ENCODE assay signal across 14 cellular contexts in the genomic region with DNA sequence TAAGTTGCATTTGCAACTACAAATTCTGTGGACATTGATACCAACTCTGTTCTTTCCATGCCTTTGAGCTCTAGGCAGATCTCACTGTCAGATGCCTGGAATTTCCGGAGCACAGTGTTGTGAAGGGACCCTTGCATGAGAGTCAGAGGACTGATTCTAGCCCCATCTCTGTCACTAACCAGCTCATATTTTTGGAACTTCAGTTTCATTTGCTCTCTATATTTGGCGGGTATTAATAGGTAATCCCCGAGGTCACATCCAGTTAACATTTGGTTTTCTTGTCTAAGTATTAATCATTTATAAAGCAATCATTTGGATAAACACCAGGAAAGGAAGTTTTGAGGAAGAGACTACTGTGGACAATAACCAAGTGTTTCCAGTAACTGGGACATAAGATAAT.
A peak's percentile ranks its signal among the peaks of the same experiment; 100 is the strongest.
DNase-seq lines count a peak whose midpoint lies in the region; ATAC-seq, FAIRE-seq and TF ChIP-seq lines count a peak whose summit lies in the region.
"Had no signal": no experiment of that assay in that cellular context is flagged by ENCODE, and none has a peak within 500 bp of the region (broad histone marks: within the 10 kb centered on the region; RNA-seq: fewer than 3 reads in every experiment).

No MANE protein-coding gene starts in this region.

- no peaks in the 10 kb centered on the region for H3F3A ChIP-seq in GM23338 (replicated peaks; ENCODE audit: low read depth)

- H3K27me3 ChIP-seq in GM23338 (ENCODE audit: insufficient read depth) (no peaks in the 10 kb centered on the region), HUES48 (ENCODE audit: control insufficient read depth, insufficient read depth, low read length) (no peaks in the 10 kb centered on the region), spleen (replicated peaks in 1 of 7) (no peaks in the 10 kb centered on the region)
- H3K27me3 ChIP-seq: uterus had no signal

- H3K27ac Mint-ChIP-seq in GM23338: peak overlapping the region; percentile 34; the same call in 1 of the 2 replicates
- no peak overlapping the region for H3K27ac Mint-ChIP-seq in mesothelial cell of epicardium
- H3K27ac Mint-ChIP-seq: activated naive CD8-positive, alpha-beta T cell treated with anti-CD3 and anti-CD28 coated beads for 36 hours; dendritic cell treated with granulocyte-macrophage colony-stimulating factor and Interleukin-4, amounts not matched to agents 40 ng/mL and 50 ng/mL, for 4 days; stimulated activated naive B cell treated with anti-CD40 and anti-IgM and Interleukin-4, amounts not matched to agents 10 μg/mL and 1 μg/mL and 100 μg/mL, for 72 hours had no signal

- H3K79me2 ChIP-seq in GM23338 (replicated peaks; ENCODE audit: insufficient read depth): no peaks in the 10 kb centered on the region

- intact Hi-C loops in spleen (cut with DNase I; ENCODE audit: low total_unique reads): no loop called here

- DNase-seq in GM18507 (ENCODE audit: extremely low spot score, insufficient read length, low read depth) (no peak), GM23338 (ENCODE audit: low spot score) (peak; percentile 11), iPS-NIHi7 (ENCODE audit: extremely low spot score) (peak; percentile 11), RKO (ENCODE audit: low spot score) (no peak), mesothelial cell of epicardium (ENCODE audit: low spot score in 2 of 2, unreplicated experiment in 2 of 2) (no peak), spleen (no peak)
- no peak for DNase-seq in NK-92 treated with Interleukin-12 subunit alpha and Interleukin-12 subunit beta, amount 100 ng/mL, for 24 hours (lab: John Stamatoyannopoulos, UW)
- DNase-seq: activated naive CD8-positive, alpha-beta T cell treated with anti-CD3 and anti-CD28 coated beads for 36 hours; SK-N-SH; stimulated activated CD4-positive, alpha-beta T cell treated with anti-CD3 and anti-CD28 coated beads, Interleukin-4, amount 100 ng/mL, for 4 hours; stimulated activated naive B cell treated with anti-CD40 and anti-IgM and Interleukin-4, amounts not matched to agents 10 μg/mL and 1 μg/mL and 100 μg/mL, for 72 hours; uterus had no signal

- H3K27ac ChIP-seq in GM23338 (ENCODE audit: low read depth) (no peak overlapping the region), HUES48 (ENCODE audit: low read depth, low read length) (peak overlapping the region; percentile 64), spleen (no peak overlapping the region)
- H3K27ac ChIP-seq: uterus had no signal

- H3K27me3 Mint-ChIP-seq in GM23338 (ENCODE audit: insufficient read depth, low read depth, poor library complexity): peaks cover 3% of the 10 kb centered on the region
- H3K27me3 Mint-ChIP-seq in mesothelial cell of epicardium (ENCODE audit: low read depth): no peaks in the 10 kb centered on the region
- H3K27me3 Mint-ChIP-seq: activated naive CD8-positive, alpha-beta T cell treated with anti-CD3 and anti-CD28 coated beads for 36 hours; dendritic cell treated with granulocyte-macrophage colony-stimulating factor and Interleukin-4, amounts not matched to agents 40 ng/mL and 50 ng/mL, for 4 days; stimulated activated naive B cell treated with anti-CD40 and anti-IgM and Interleukin-4, amounts not matched to agents 10 μg/mL and 1 μg/mL and 100 μg/mL, for 72 hours had no signal

- TF ChIP-seq POLR2A in spleen (IDR thresholded peaks at IDR 0.05): no peak

- no peaks in the 10 kb centered on the region for H3K9me3 ChIP-seq in HUES48 (ENCODE audit: control insufficient read depth, insufficient read depth, low read length)
- no peaks in the 10 kb centered on the region for H3K9me3 ChIP-seq in spleen
- H3K9me3 ChIP-seq: SK-N-SH, uterus had no signal

- peaks cover 11% of the 10 kb centered on the region for H3K4me1 Mint-ChIP-seq in GM23338
- no peaks in the 10 kb centered on the region for H3K4me1 Mint-ChIP-seq in mesothelial cell of epicardium
- H3K4me1 Mint-ChIP-seq: stimulated activated naive B cell treated with anti-CD40 and anti-IgM and Interleukin-4, amounts not matched to agents 10 μg/mL and 1 μg/mL and 100 μg/mL, for 72 hours had no signal

- H2AFZ ChIP-seq in GM23338: no peak overlapping the region

- H3K36me3 ChIP-seq in GM23338 (ENCODE audit: insufficient read depth) (no peaks in the 10 kb centered on the region), HUES48 (ENCODE audit: control insufficient read depth, insufficient read depth, low read length) (peaks cover 37% of the 10 kb centered on the region), spleen (peaks cover 0 to 50% (median 9%) of the 10 kb centered on the region in 6 donors)

- TF ChIP-seq CTCF in GM23338 (conservative IDR thresholded peaks at IDR 0.05; ENCODE audit: low read depth in 2 of 2): no peak
- no peak for TF ChIP-seq CTCF in mesothelial cell of epicardium (IDR thresholded peaks at IDR 0.05; ENCODE audit: unreplicated experiment)
- no peak for TF ChIP-seq CTCF in spleen (IDR thresholded peaks at IDR 0.05 in 8 of 11, conservative IDR thresholded peaks at IDR 0.05 in 3 of 11)

- H3K9me3 Mint-ChIP-seq in GM23338 (no peaks in the 10 kb centered on the region), mesothelial cell of epicardium (peaks cover 23% of the 10 kb centered on the region)
- H3K9me3 Mint-ChIP-seq: dendritic cell treated with granulocyte-macrophage colony-stimulating factor and Interleukin-4, amounts not matched to agents 40 ng/mL and 50 ng/mL, for 4 days; stimulated activated naive B cell treated with anti-CD40 and anti-IgM and Interleukin-4, amounts not matched to agents 10 μg/mL and 1 μg/mL and 100 μg/mL, for 72 hours had no signal

- H3K4me2 ChIP-seq in GM23338: no peak overlapping the region
- H3K4me2 ChIP-seq: SK-N-SH had no signal

- 83 to 97% (median 86%) methylated on average over 3 of the region's 3 CpGs for WGBS in spleen, 5 donors

- FAIRE-seq in GM18507 (lab: Jason Lieb, UNC): peak; percentile 36

- H3K4me3 Mint-ChIP-seq in GM23338 (no peak overlapping the region), mesothelial cell of epicardium (no peak overlapping the region)
- H3K4me3 Mint-ChIP-seq: activated naive CD8-positive, alpha-beta T cell treated with anti-CD3 and anti-CD28 coated beads for 36 hours; dendritic cell treated with granulocyte-macrophage colony-stimulating factor and Interleukin-4, amounts not matched to agents 40 ng/mL and 50 ng/mL, for 4 days; stimulated activated naive B cell treated with anti-CD40 and anti-IgM and Interleukin-4, amounts not matched to agents 10 μg/mL and 1 μg/mL and 100 μg/mL, for 72 hours had no signal

- no peaks in the 10 kb centered on the region for H4K20me1 ChIP-seq in GM23338 (replicated peaks; ENCODE audit: insufficient read depth)

- ATAC-seq in GM23338: peak; percentile 77
- ATAC-seq: stimulated activated naive B cell treated with anti-CD40 and anti-IgM and Interleukin-4, amounts not matched to agents 10 μg/mL and 1 μg/mL and 100 μg/mL, for 72 hours had no signal

- H3K9ac ChIP-seq in HUES48 (ENCODE audit: low read depth, low read length): no peak overlapping the region
- H3K9ac ChIP-seq: SK-N-SH had no signal

- H3K36me3 Mint-ChIP-seq in GM23338 (ENCODE audit: low read depth) (peaks cover 15% of the 10 kb centered on the region; the same call in 2 of the 3 replicates), mesothelial cell of epicardium (peaks cover 21% of the 10 kb centered on the region)

- no peaks in the 10 kb centered on the region for H3K9me2 ChIP-seq in GM23338 (ENCODE audit: insufficient read depth)
- H3K9me2 ChIP-seq: SK-N-SH had no signal

- H3K4me1 ChIP-seq in GM23338 (ENCODE audit: insufficient read depth): no peaks in the 10 kb centered on the region; the same call in 1 of the 2 replicates
- H3K4me1 ChIP-seq in HUES48 (ENCODE audit: control insufficient read depth, insufficient read depth, low read length): peaks cover 11% of the 10 kb centered on the region
- no peaks in the 10 kb centered on the region for H3K4me1 ChIP-seq in spleen
- H3K4me1 ChIP-seq: uterus had no signal

- no peak overlapping the region for H3K4me3 ChIP-seq in GM23338
- no peak overlapping the region for H3K4me3 ChIP-seq in HUES48 (ENCODE audit: low read depth, low read length)
- no peak overlapping the region for H3K4me3 ChIP-seq in spleen
- H3K4me3 ChIP-seq: uterus had no signal

TF ChIP-seq in GM23338, 12 proteins besides CTCF, POLR2A, EP300 and RAD21:
- no peak for TF ChIP-seq EZH2 (IDR thresholded peaks at IDR 0.05; ENCODE audit: low read depth, unreplicated experiment)
- TF ChIP-seq, protein P1, sequence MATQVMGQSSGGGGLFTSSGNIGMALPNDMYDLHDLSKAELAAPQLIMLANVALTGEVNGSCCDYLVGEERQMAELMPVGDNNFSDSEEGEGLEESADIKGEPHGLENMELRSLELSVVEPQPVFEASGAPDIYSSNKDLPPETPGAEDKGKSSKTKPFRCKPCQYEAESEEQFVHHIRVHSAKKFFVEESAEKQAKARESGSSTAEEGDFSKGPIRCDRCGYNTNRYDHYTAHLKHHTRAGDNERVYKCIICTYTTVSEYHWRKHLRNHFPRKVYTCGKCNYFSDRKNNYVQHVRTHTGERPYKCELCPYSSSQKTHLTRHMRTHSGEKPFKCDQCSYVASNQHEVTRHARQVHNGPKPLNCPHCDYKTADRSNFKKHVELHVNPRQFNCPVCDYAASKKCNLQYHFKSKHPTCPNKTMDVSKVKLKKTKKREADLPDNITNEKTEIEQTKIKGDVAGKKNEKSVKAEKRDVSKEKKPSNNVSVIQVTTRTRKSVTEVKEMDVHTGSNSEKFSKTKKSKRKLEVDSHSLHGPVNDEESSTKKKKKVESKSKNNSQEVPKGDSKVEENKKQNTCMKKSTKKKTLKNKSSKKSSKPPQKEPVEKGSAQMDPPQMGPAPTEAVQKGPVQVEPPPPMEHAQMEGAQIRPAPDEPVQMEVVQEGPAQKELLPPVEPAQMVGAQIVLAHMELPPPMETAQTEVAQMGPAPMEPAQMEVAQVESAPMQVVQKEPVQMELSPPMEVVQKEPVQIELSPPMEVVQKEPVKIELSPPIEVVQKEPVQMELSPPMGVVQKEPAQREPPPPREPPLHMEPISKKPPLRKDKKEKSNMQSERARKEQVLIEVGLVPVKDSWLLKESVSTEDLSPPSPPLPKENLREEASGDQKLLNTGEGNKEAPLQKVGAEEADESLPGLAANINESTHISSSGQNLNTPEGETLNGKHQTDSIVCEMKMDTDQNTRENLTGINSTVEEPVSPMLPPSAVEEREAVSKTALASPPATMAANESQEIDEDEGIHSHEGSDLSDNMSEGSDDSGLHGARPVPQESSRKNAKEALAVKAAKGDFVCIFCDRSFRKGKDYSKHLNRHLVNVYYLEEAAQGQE (IDR thresholded peaks at IDR 0.05; ENCODE audit: unreplicated experiment): no peak
- no peak for TF ChIP-seq STAT1 (IDR thresholded peaks at IDR 0.05; ENCODE audit: unreplicated experiment)

Comparison
In these comparisons a context has a peak if more than half of its experiments do, and no peak if none do; other contexts are left out.
1. DNase-seq: peak in GM23338 (single experiment) and iPS-NIHi7 (single experiment); none in GM18507 (single experiment), RKO (single experiment), NK-92 treated with Interleukin-12 subunit alpha and Interleukin-12 subunit beta, amount 100 ng/mL, for 24 hours (single experiment), mesothelial cell of epicardium (0 of 2) and spleen (single experiment).